Comparison of ENCODE assay signal across 8 cellular contexts in the genomic region with DNA sequence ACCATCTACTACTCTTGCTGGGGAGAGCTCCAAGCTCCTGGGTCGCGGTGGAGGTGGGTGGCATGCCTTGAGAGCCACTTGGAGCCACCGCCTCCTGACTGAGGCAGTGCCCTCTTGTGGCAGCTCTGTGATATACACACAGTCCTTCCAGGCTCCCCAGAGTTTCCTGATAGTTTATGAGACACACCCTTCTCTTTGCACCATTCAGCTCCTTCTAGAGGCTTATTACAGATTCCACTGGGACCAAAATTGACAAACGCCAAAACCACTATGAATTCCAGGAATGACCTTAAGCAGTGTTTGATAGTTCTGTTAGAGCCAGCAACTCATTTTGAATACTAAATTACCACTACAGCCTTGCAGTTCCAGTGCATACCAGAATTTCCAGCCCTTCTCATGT.
A peak's percentile ranks its signal among the peaks of the same experiment; 100 is the strongest.
DNase-seq lines count a peak whose midpoint lies in the region; ATAC-seq and TF ChIP-seq lines count a peak whose summit lies in the region.

No MANE protein-coding gene starts in this region.

- WGBS in hepatocyte (ENCODE audit: low lambda C conversion rate, missing lambda C conversion rate): 7% methylated on average over 4 of the region's 4 CpGs

- DNase-seq in COLO829 (ENCODE audit: low spot score) (peak; percentile 34), NOMO-1 treated with DMSO at 0.1 percent for 48 hours (lab: John Stamatoyannopoulos, UW; ENCODE audit: unreplicated experiment) (peak; percentile 42), amniotic epithelial cell (ENCODE audit: low read depth) (peak; percentile 3), hepatocyte (ENCODE audit: low spot score) (peak; percentile 86), GF-D8 (lab: John Stamatoyannopoulos, UW) (no peak)
- DNase-seq in stimulated activated CD4-positive, alpha-beta T cell treated with anti-CD3 and anti-CD28 coated beads, Interleukin-12 subunit alpha, Interleukin-12 subunit beta, amount 100 ng/mL, for 4 hours: peak; percentile 18

- no peaks in the 10 kb centered on the region for H3K36me3 ChIP-seq in hepatocyte (replicated peaks; ENCODE audit: insufficient read depth, low read depth)

- no peaks in the 10 kb centered on the region for H3K79me2 ChIP-seq in hepatocyte

- H3K9me3 ChIP-seq in hepatocyte (ENCODE audit: low read depth): no peaks in the 10 kb centered on the region

- no peaks in the 10 kb centered on the region for H4K20me1 ChIP-seq in hepatocyte (ENCODE audit: insufficient read depth, poor library complexity, severe bottlenecking)

- H3K4me3 ChIP-seq in hepatocyte: no peak overlapping the region

- no peak overlapping the region for H2AFZ ChIP-seq in hepatocyte

- H3K4me1 ChIP-seq in hepatocyte (ENCODE audit: insufficient read depth): no peaks in the 10 kb centered on the region

- peak; percentile 71 for TF ChIP-seq CTCF in hepatocyte (IDR thresholded peaks at IDR 0.05; ENCODE audit: poor library complexity)

- H3K9me2 ChIP-seq in hepatocyte (replicated peaks; ENCODE audit: insufficient read depth): no peaks in the 10 kb centered on the region

- H3K27me3 ChIP-seq in hepatocyte: peaks cover 15% of the 10 kb centered on the region

- ATAC-seq in GM18907 (IDR thresholded peaks at IDR 0.05; ENCODE audit: unreplicated experiment) (peak; percentile 81), HG03432 (IDR thresholded peaks at IDR 0.05; ENCODE audit: unreplicated experiment) (peak; percentile 75)

- no peak overlapping the region for H3K27ac ChIP-seq in hepatocyte

- no peak overlapping the region for H3K4me2 ChIP-seq in hepatocyte
